ENCODE assay signal across 14 cellular contexts in the genomic region with DNA sequence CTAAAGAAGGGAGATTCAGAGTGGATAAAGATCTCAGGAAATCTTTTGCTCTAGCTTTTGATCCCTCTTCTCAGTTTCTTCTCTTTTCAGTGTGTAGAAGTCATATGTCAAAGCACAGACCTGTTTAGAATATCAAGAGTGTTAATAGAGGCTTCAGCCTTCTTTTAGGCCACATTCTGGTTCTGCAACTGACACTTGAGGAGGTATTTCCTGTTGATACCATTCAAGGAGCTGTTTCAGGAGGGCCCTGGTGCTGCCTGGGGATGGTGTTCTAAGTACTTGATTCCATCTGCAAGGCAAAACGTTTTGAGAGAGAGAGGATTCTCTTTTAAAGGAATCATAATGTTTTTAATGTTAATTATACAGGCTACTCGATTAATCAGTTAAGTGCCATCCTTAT.
A peak's percentile ranks its signal among the peaks of the same experiment; 100 is the strongest.
DNase-seq lines count a peak whose midpoint lies in the region; ATAC-seq and TF ChIP-seq lines count a peak whose summit lies in the region.
"Had no signal": no experiment of that assay in that cellular context is flagged by ENCODE, and none has a peak within 500 bp of the region (broad histone marks: within the 10 kb centered on the region; RNA-seq: fewer than 3 reads in every experiment).

No MANE protein-coding gene starts in this region.

- H3K27me3 Mint-ChIP-seq in activated CD4-positive, alpha-beta memory T cell treated with anti-CD3 and anti-CD28 coated beads for 36 hours: no peaks in the 10 kb centered on the region

- DNase-seq in NCI-H2196 (lab: John Stamatoyannopoulos, UW; ENCODE audit: unreplicated experiment) (peak; percentile 9), NCI-H2196 treated with DMSO at 0.1 percent for 48 hours (lab: John Stamatoyannopoulos, UW; ENCODE audit: unreplicated experiment) (no peak), astrocyte of the spinal cord (ENCODE audit: low read depth, low spot score) (peak; percentile 39), iPS-NIHi7 (ENCODE audit: extremely low spot score) (peak; percentile 45), caudate nucleus (lab: John Stamatoyannopoulos, UW) (no peak)
- DNase-seq in activated CD4-positive, alpha-beta memory T cell treated with anti-CD3 and anti-CD28 coated beads for 36 hours: no peak
- DNase-seq: activated CD4-positive, alpha-beta T cell treated with anti-CD3 and anti-CD28 coated beads for 4 hours; immature natural killer cell; NCI-H187; OCI-M1 had no signal

- no peak overlapping the region for H3K4me3 Mint-ChIP-seq in activated CD4-positive, alpha-beta memory T cell treated with anti-CD3 and anti-CD28 coated beads for 36 hours
- H3K4me3 Mint-ChIP-seq: immature natural killer cell; T-helper 1 cell treated with Interleukin-12 subunit alpha and Interleukin-12 subunit beta and Interleukin-4 antibody, amounts not matched to agents 30 μg/mL and 1 μg/mL, for 36 hours had no signal

- H3K4me1 ChIP-seq in thymus (ENCODE audit: control insufficient read depth, insufficient read depth, low read length): no peaks in the 10 kb centered on the region

- no peaks in the 10 kb centered on the region for H3K36me3 ChIP-seq in thymus (ENCODE audit: control insufficient read depth, insufficient read depth)
- H3K36me3 ChIP-seq: upper lobe of left lung had no signal

- no peaks in the 10 kb centered on the region for H3K27me3 ChIP-seq in thymus (ENCODE audit: control insufficient read depth, insufficient read depth)
- H3K27me3 ChIP-seq: upper lobe of left lung had no signal

- no peaks in the 10 kb centered on the region for H3K9me3 ChIP-seq in thymus (ENCODE audit: control insufficient read depth)
- H3K9me3 ChIP-seq: upper lobe of left lung had no signal

- ATAC-seq in HG02798 (IDR thresholded peaks at IDR 0.05; ENCODE audit: poor library complexity, unreplicated experiment): no peak

- H3K27ac ChIP-seq in thymus (ENCODE audit: low read depth): peak overlapping the region; percentile 9
- no peak overlapping the region for H3K27ac ChIP-seq in caudate nucleus (ENCODE audit: low read depth, low read length)

- no peaks in the 10 kb centered on the region for H3K9me3 Mint-ChIP-seq in activated CD4-positive, alpha-beta memory T cell treated with anti-CD3 and anti-CD28 coated beads for 36 hours
- H3K9me3 Mint-ChIP-seq: T-helper 1 cell treated with Interleukin-12 subunit alpha and Interleukin-12 subunit beta and Interleukin-4 antibody, amounts not matched to agents 30 μg/mL and 1 μg/mL, for 36 hours had no signal

- no peaks in the 10 kb centered on the region for H3K36me3 Mint-ChIP-seq in activated CD4-positive, alpha-beta memory T cell treated with anti-CD3 and anti-CD28 coated beads for 36 hours
- H3K36me3 Mint-ChIP-seq: immature natural killer cell had no signal

- no peak overlapping the region for H3K27ac Mint-ChIP-seq in activated CD4-positive, alpha-beta memory T cell treated with anti-CD3 and anti-CD28 coated beads for 36 hours
- H3K27ac Mint-ChIP-seq: immature natural killer cell; T-helper 1 cell treated with Interleukin-12 subunit alpha and Interleukin-12 subunit beta and Interleukin-4 antibody, amounts not matched to agents 30 μg/mL and 1 μg/mL, for 36 hours had no signal

- POLR2A ChIA-PET in activated CD4-positive, alpha-beta memory T cell treated with anti-CD3 and anti-CD28 coated beads for 36 hours (lab: Charles Lee): interaction anchor here (0.5 kb wide), 1 partner anchor 108 kb away, joined by 4 read pairs; no protein-coding TSS in a partner anchor

- in situ Hi-C loops in astrocyte of the spinal cord (cut with HindIII; ENCODE audit: low sequenced_read_pairs): no loop called here

- WGBS in thymus: 25% methylated on average over 2 of the region's 2 CpGs

- no peak overlapping the region for H3K4me3 ChIP-seq in astrocyte of the spinal cord (ENCODE audit: low read depth, low read length)
- no peak overlapping the region for H3K4me3 ChIP-seq in thymus (ENCODE audit: low read length)
- H3K4me3 ChIP-seq: upper lobe of left lung had no signal

- CTCF ChIA-PET in activated CD4-positive, alpha-beta memory T cell treated with anti-CD3 and anti-CD28 coated beads for 36 hours (lab: Charles Lee): no interaction called here

- H3K4me1 Mint-ChIP-seq in activated CD4-positive, alpha-beta memory T cell treated with anti-CD3 and anti-CD28 coated beads for 36 hours (ENCODE audit: low read depth): no peaks in the 10 kb centered on the region

- intact Hi-C loops in activated CD4-positive, alpha-beta memory T cell treated with anti-CD3 and anti-CD28 coated beads for 36 hours (cut with micrococcal nuclease): no loop called here

- no peak for TF ChIP-seq CTCF in astrocyte of the spinal cord (IDR thresholded peaks at IDR 0.05; ENCODE audit: low read depth, low read length)

Comparison
In these comparisons a context has a peak if more than half of its experiments do, and no peak if none do; other contexts are left out.
1. DNase-seq: peak in NCI-H2196 (single experiment), astrocyte of the spinal cord (single experiment) and iPS-NIHi7 (single experiment); none in NCI-H2196 treated with DMSO at 0.1 percent for 48 hours (single experiment), activated CD4-positive, alpha-beta memory T cell treated with anti-CD3 and anti-CD28 coated beads for 36 hours (single experiment) and caudate nucleus (0 of 61).